In genomic region chr2:3486047-3487027, GRCh38 we compare ENCODE assay signal across 3 cellular contexts.
TF ChIP-seq lines count a peak whose summit lies in the region.

No MANE protein-coding gene starts in this region.

TF ChIP-seq in SK-N-SH, 30 proteins besides CTCF, POLR2A, EP300 and RAD21:
- no peak for TF ChIP-seq USF2 (IDR thresholded peaks at IDR 0.05; ENCODE audit: borderline replicate concordance, low read depth, low read length)

TF ChIP-seq in SK-N-SH treated with all-trans-retinoic acid at 6 μM for 48 hours, 23 proteins besides CTCF, POLR2A, EP300 and RAD21:
- no peak for TF ChIP-seq POU6F1 (CRISPR knock-in tag; IDR thresholded peaks at IDR 0.05; ENCODE audit: borderline replicate concordance, low read depth)
- no peak for TF ChIP-seq TOX (CRISPR knock-in tag; IDR thresholded peaks at IDR 0.05; ENCODE audit: borderline replicate concordance)
- TF ChIP-seq RARB (CRISPR knock-in tag; IDR thresholded peaks at IDR 0.05) = no peak
- no peak for TF ChIP-seq TSHZ2 (CRISPR knock-in tag; IDR thresholded peaks at IDR 0.05)
- no peak for TF ChIP-seq OSR1 (CRISPR knock-in tag; IDR thresholded peaks at IDR 0.05)
- no peak for TF ChIP-seq ZFP3 (CRISPR knock-in tag; IDR thresholded peaks at IDR 0.05)
- no peak for TF ChIP-seq BACH2 (CRISPR knock-in tag; IDR thresholded peaks at IDR 0.05; ENCODE audit: borderline replicate concordance)
- no peak for TF ChIP-seq PPARA (CRISPR knock-in tag; IDR thresholded peaks at IDR 0.05; ENCODE audit: borderline replicate concordance)
- no peak for TF ChIP-seq CSRNP3 (CRISPR knock-in tag; IDR thresholded peaks at IDR 0.05)
- no peak for TF ChIP-seq TCF4 (CRISPR knock-in tag; IDR thresholded peaks at IDR 0.05; ENCODE audit: borderline replicate concordance)
- no peak for TF ChIP-seq GLIS3 (CRISPR knock-in tag; IDR thresholded peaks at IDR 0.05)
- no peak for TF ChIP-seq ZFP30 (CRISPR knock-in tag; IDR thresholded peaks at IDR 0.05)
- no peak for TF ChIP-seq ZNF565 (CRISPR knock-in tag; conservative IDR thresholded peaks at IDR 0.05; ENCODE audit: low read depth)
- no peak for TF ChIP-seq ESRRG (CRISPR knock-in tag; IDR thresholded peaks at IDR 0.05)
- no peak for TF ChIP-seq ZNF8 (CRISPR knock-in tag; IDR thresholded peaks at IDR 0.05)
- no peak for TF ChIP-seq CREB5 (CRISPR knock-in tag; IDR thresholded peaks at IDR 0.05; ENCODE audit: low read depth)
- no peak for TF ChIP-seq PATZ1 (CRISPR knock-in tag; IDR thresholded peaks at IDR 0.05; ENCODE audit: borderline replicate concordance)
- no peak for TF ChIP-seq ZC3H10 (CRISPR knock-in tag; IDR thresholded peaks at IDR 0.05)

TF ChIP-seq in H1, 55 proteins besides CTCF, POLR2A, EP300 and RAD21 (continued from another document):
- TF ChIP-seq ZNF274 (IDR thresholded peaks at IDR 0.05; ENCODE audit: borderline replicate concordance, extremely low read depth, low read length) = no peak
- no peak for TF ChIP-seq ATF2 (IDR thresholded peaks at IDR 0.05; ENCODE audit: low read length)
- no peak for TF ChIP-seq SIX5 (IDR thresholded peaks at IDR 0.05; ENCODE audit: low read depth, low read length)
- TF ChIP-seq SIRT6 (IDR thresholded peaks at IDR 0.05; ENCODE audit: low read length) = no peak
- no peak for TF ChIP-seq USF2 (IDR thresholded peaks at IDR 0.05; ENCODE audit: low read length)
- no peak for TF ChIP-seq POLR2AphosphoS5 (IDR thresholded peaks at IDR 0.05; ENCODE audit: low read depth, low read length)
- TF ChIP-seq KDM4A (IDR thresholded peaks at IDR 0.05; ENCODE audit: low read depth, low read length, severe bottlenecking) = no peak
- no peak for TF ChIP-seq CHD2 (IDR thresholded peaks at IDR 0.05; ENCODE audit: low read length)
- TF ChIP-seq SRF (IDR thresholded peaks at IDR 0.05; ENCODE audit: low read depth, low read length) = no peak
- TF ChIP-seq NANOG (IDR thresholded peaks at IDR 0.05; ENCODE audit: insufficient read depth, low read depth, low read length, poor library complexity, severe bottlenecking) = no peak
- no peak for TF ChIP-seq RXRA (IDR thresholded peaks at IDR 0.05; ENCODE audit: insufficient read depth, low read depth, low read length)
- no peak for TF ChIP-seq BACH1 (IDR thresholded peaks at IDR 0.05; ENCODE audit: low read length)
